Comparison of ENCODE assay signal across 8 cellular contexts in the genomic region with DNA sequence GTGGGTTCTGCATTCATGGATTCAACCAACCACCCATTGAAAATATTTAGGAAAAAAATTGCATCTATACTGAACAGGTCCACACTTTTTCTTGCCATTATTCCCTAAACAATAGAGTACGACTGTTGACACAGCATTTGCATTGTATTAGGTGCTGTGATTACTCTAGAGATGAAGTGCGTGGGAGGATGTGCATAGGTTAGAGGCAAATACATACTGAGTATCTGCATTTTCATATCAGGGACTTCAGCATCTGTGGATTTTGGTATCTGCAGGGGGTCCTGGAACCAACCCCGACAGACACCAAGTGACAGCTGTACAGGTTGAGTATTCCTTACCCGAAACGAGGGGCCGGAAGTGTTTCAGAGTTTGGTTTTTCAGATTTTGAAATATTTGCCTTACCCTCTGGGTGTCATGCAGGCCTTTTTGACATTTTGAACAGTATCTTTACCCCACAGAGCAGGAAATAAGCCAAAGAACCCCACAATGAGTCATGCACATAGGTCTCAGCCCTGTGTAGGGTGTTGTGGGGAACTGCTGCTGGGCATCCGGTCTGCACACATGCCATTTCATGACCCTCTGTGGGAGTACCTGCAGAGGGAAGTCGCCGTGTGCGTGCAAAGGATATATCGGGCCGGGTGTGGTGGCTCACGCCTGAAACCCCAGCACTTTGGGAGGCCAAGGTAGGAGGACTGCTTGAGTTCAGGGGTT. TPM values are rescaled to one million over a fixed set of nuclear protein-coding genes. Genes with fewer than 3 reads are reported as not detected.
DNase-seq lines count a peak whose midpoint lies in the region; ATAC-seq, FAIRE-seq and TF ChIP-seq lines count a peak whose summit lies in the region.

No MANE protein-coding gene starts in this region.

- peaks cover 35 to 58% of the 10 kb centered on the region in 2 donors for H3K36me3 Mint-ChIP-seq in CD4-positive, alpha-beta memory T cell
- H3K36me3 Mint-ChIP-seq in HFFc6 (ENCODE audit: low read depth), result peaks cover 17% of the 10 kb centered on the region; the same call in 1 of the 2 replicates

- DNase-seq in CD4-positive, alpha-beta memory T cell, result peak; percentile 68 to 89 (median 79)
- DNase-seq in activated CD8-positive, alpha-beta memory T cell treated with anti-CD3 and anti-CD28 coated beads for 1 hour (ENCODE audit: extremely low read depth in 1 of 2, low read depth in 1 of 2), result peak; percentile 19 to 37
- DNase-seq in left lung, result peak in 1 of 2 donors; percentile 78
- no peak for DNase-seq in DMS53 treated with DMSO at 0.1 percent for 48 hours (lab: John Stamatoyannopoulos, UW; ENCODE audit: unreplicated experiment)
- DNase-seq in HTR-8/SVneo (ENCODE audit: insufficient read length, low spot score), result no peak
- no peak for DNase-seq in NCI-H1930 (lab: John Stamatoyannopoulos, UW)
- DNase-seq in HFFc6, result no peak

- H3K27me3 ChIP-seq in CD4-positive, alpha-beta memory T cell (ENCODE audit: insufficient read depth, low read length), result no peaks in the 10 kb centered on the region
- no peaks in the 10 kb centered on the region for H3K27me3 ChIP-seq in HUES64 (ENCODE audit: insufficient read depth, low read length)
- H3K27me3 ChIP-seq in left lung, result no peaks in the 10 kb centered on the region

- peak overlapping the region; percentile 84 to 95 (median 92) for H3K27ac Mint-ChIP-seq in CD4-positive, alpha-beta memory T cell
- H3K27ac Mint-ChIP-seq in HFFc6, result no peak overlapping the region

- H3K27me3 Mint-ChIP-seq in CD4-positive, alpha-beta memory T cell, result no peaks in the 10 kb centered on the region
- no peaks in the 10 kb centered on the region; the same call in 1 of the 2 replicates for H3K27me3 Mint-ChIP-seq in HFFc6 (ENCODE audit: insufficient read depth)

- peak overlapping the region; percentile 32 for H3K27ac ChIP-seq in CD4-positive, alpha-beta memory T cell (ENCODE audit: low read depth, low read length)
- H3K27ac ChIP-seq in HUES64 (ENCODE audit: low read depth, low read length), result peak overlapping the region; percentile 85; the same call in 1 of the 2 replicates
- H3K27ac ChIP-seq in left lung, result no peak overlapping the region

- peaks cover 33% of the 10 kb centered on the region for H3K36me3 ChIP-seq in CD4-positive, alpha-beta memory T cell (ENCODE audit: insufficient read depth, low read length)
- H3K36me3 ChIP-seq in HUES64 (ENCODE audit: insufficient read depth, low read length), result peaks cover 71% of the 10 kb centered on the region
- H3K36me3 ChIP-seq in left lung, result peaks cover 0 to 81% of the 10 kb centered on the region in 2 donors

- no peak overlapping the region for H3K9ac ChIP-seq in HUES64 (ENCODE audit: low read depth, low read length)

- intact Hi-C loops in CD4-positive, alpha-beta memory T cell (cut with micrococcal nuclease), result loop anchor here (1.0 kb wide), 2 partner anchors 14 to 52 kb away; partner anchors contain the start of genes NUDT5 and SEC61A2
- intact Hi-C loops in left lung (cut with DNase I), result no loop called here

- H3K4me1 ChIP-seq in CD4-positive, alpha-beta memory T cell (ENCODE audit: insufficient read depth, low read length), result peaks cover 27% of the 10 kb centered on the region
- H3K4me1 ChIP-seq in HUES64 (ENCODE audit: insufficient read depth, low read length) (peaks cover 18% of the 10 kb centered on the region), left lung (peaks cover 0 to 17% of the 10 kb centered on the region in 2 donors)

- H3K9me3 ChIP-seq in CD4-positive, alpha-beta memory T cell (ENCODE audit: control insufficient read depth in 1 of 2, low read length in 2 of 2), result no peaks in the 10 kb centered on the region
- no peaks in the 10 kb centered on the region for H3K9me3 ChIP-seq in HUES64 (ENCODE audit: insufficient read depth, low read depth, low read length)
- no peaks in the 10 kb centered on the region for H3K9me3 ChIP-seq in left lung

- no peak overlapping the region for H3K4me3 ChIP-seq in CD4-positive, alpha-beta memory T cell (ENCODE audit: low read length in 2 of 2)
- no peak overlapping the region for H3K4me3 ChIP-seq in HUES64 (ENCODE audit: low read length)
- no peak overlapping the region for H3K4me3 ChIP-seq in left lung

- no peak for FAIRE-seq in HTR-8/SVneo (lab: Jason Lieb, UNC)

- CTCF ChIA-PET in CD4-positive, alpha-beta memory T cell (lab: Charles Lee; ENCODE audit: partially characterized antibody), result interaction anchor here (2.7 kb wide), 1 partner anchor 14 kb away, joined by 17 read pairs; the partner anchor contains the start of genes CDC123 and NUDT5

- no peaks in the 10 kb centered on the region for H3K9me3 Mint-ChIP-seq in CD4-positive, alpha-beta memory T cell
- no peaks in the 10 kb centered on the region for H3K9me3 Mint-ChIP-seq in HFFc6

- 87% methylated on average over 13 of the region's 13 CpGs for WGBS in HUES64

- peak overlapping the region in 6 of 8 donors; percentile 54 to 77 (median 62) for H3K4me3 Mint-ChIP-seq in CD4-positive, alpha-beta memory T cell
- H3K4me3 Mint-ChIP-seq in HFFc6, result no peak overlapping the region

- peaks cover 15 to 29% (median 24%) of the 10 kb centered on the region in 4 donors for H3K4me1 Mint-ChIP-seq in CD4-positive, alpha-beta memory T cell
- H3K4me1 Mint-ChIP-seq in HFFc6 (ENCODE audit: low read depth), result peaks cover 12% of the 10 kb centered on the region

- peak; percentile 49 for ATAC-seq in left lung

- TF ChIP-seq CTCF in left lung (IDR thresholded peaks at IDR 0.05) (no peak), HFFc6 (IDR thresholded peaks at IDR 0.05) (no peak)

- POLR2A ChIA-PET in CD4-positive, alpha-beta memory T cell (lab: Charles Lee; ENCODE audit: partially characterized antibody), result interaction anchor here (0.7 to 5.3 kb wide), 7 partner anchors 10 to 111 kb away, joined by 3 to 40 read pairs (median 4); partner anchors contain the start of genes CDC123 and NUDT5

RNA-seq across cellular contexts. Expression of gene NUDT5, which starts 14.5 kb away (rescaled TPM):
- 10 to 100 TPM; 55.6 to 61.2 TPM for total RNA-seq in CD4-positive, alpha-beta memory T cell
- 10 to 100 TPM; 55.6 to 69.4 TPM for polyA plus RNA-seq in CD4-positive, alpha-beta memory T cell
- 101 TPM for polyA plus RNA-seq in HUES64 (2013, experiment 1 of 2)
- polyA plus RNA-seq in HUES64 (2013, experiment 2 of 2), result 98.3 TPM
- total RNA-seq in left lung, result 10 to 100 TPM; 47.2 to 56.8 TPM
- total RNA-seq in HFFc6 (2021; fragmentation: NEBNext Ultra II Directional; extraction: Animal tissue kit (Norgen Biotek cat#: 25700)), result 10 to 100 TPM; 49.4 to 59.7 (median 51.1) TPM

RNA-seq across cellular contexts. Expression of gene CDC123, which starts 14.8 kb away (rescaled TPM):
- total RNA-seq in CD4-positive, alpha-beta memory T cell, result 10 to 100 TPM; 40.7 to 41.8 TPM
- polyA plus RNA-seq in CD4-positive, alpha-beta memory T cell, result 100 to 1,000 TPM; 101 to 124 TPM
- 181 TPM for polyA plus RNA-seq in HUES64 (2013, experiment 1 of 2)
- 158 TPM for polyA plus RNA-seq in HUES64 (2013, experiment 2 of 2)
- total RNA-seq in left lung, result 10 to 100 TPM; 51.9 to 63.6 TPM
- 100 to 1,000 TPM in 3 of 6 experiments, 10 to 100 TPM in 3; 90.9 to 116 (median 99.5) TPM for total RNA-seq in HFFc6 (2021; fragmentation: NEBNext Ultra II Directional; extraction: Animal tissue kit (Norgen Biotek cat#: 25700))

RNA-seq across cellular contexts. Expression of gene SEC61A2, which starts 51.7 kb away (rescaled TPM):
- 10 to 100 TPM; 12.2 to 13.4 TPM for total RNA-seq in CD4-positive, alpha-beta memory T cell
- polyA plus RNA-seq in CD4-positive, alpha-beta memory T cell, result 1 to 10 TPM; 1.0 to 2.0 TPM
- 15.6 TPM for polyA plus RNA-seq in HUES64 (2013, experiment 1 of 2)
- polyA plus RNA-seq in HUES64 (2013, experiment 2 of 2), result 15.3 TPM
- 1 to 10 TPM; 4.8 to 5.5 TPM for total RNA-seq in left lung
- 10 to 100 TPM in 5 of 6 experiments, 1 to 10 TPM in 1; 9.3 to 11.2 (median 10.6) TPM for total RNA-seq in HFFc6 (2021; fragmentation: NEBNext Ultra II Directional; extraction: Animal tissue kit (Norgen Biotek cat#: 25700))

Comparison
In these comparisons a context has a peak if more than half of its experiments do, and no peak if none do; other contexts are left out.
1. DNase-seq: peak in CD4-positive, alpha-beta memory T cell (5 of 5) and activated CD8-positive, alpha-beta memory T cell treated with anti-CD3 and anti-CD28 coated beads for 1 hour (2 of 2); none in DMS53 treated with DMSO at 0.1 percent for 48 hours (single experiment), HTR-8/SVneo (single experiment), NCI-H1930 (0 of 2) and HFFc6 (single experiment).
2. H3K27ac ChIP-seq: peak in CD4-positive, alpha-beta memory T cell (single experiment) and HUES64 (single experiment); none in left lung (0 of 2).